Comparison of ENCODE assay signal across 22 cellular contexts in the genomic region with DNA sequence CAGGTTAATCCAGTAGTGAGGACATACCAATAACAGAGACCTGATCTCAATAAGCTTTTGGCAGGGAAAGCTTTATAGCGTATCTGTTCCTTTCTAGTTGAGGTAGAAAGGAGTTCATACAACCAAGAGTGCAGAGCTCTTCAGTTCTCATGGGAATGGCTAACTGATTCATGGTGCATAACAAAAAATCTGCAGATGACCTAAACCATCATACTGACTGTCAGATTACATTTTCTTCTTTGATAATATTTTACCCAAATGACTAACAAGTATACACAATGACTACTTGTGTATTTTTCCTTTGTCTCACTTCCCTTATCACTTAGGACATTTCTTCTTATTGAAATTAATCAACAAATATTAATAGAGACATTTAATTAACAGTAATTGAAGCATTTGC.
A peak's percentile ranks its signal among the peaks of the same experiment; 100 is the strongest.
DNase-seq lines count a peak whose midpoint lies in the region; ATAC-seq and TF ChIP-seq lines count a peak whose summit lies in the region.
"Had no signal": no experiment of that assay in that cellular context is flagged by ENCODE, and none has a peak within 500 bp of the region (broad histone marks: within the 10 kb centered on the region; RNA-seq: fewer than 3 reads in every experiment).

No MANE protein-coding gene starts in this region.

- TF ChIP-seq CTCF in fibroblast of the aortic adventitia (IDR thresholded peaks at IDR 0.05; ENCODE audit: insufficient read depth, low read length) (no peak), WTC11 (IDR thresholded peaks at IDR 0.05) (no peak)

- peaks cover 51% of the 10 kb centered on the region for H3K4me1 ChIP-seq in ACC112 (ENCODE audit: control insufficient read depth, insufficient read depth, low read length, unreplicated experiment)

- no peak overlapping the region for H3K4me3 Mint-ChIP-seq in WTC11
- H3K4me3 Mint-ChIP-seq: activated naive CD4-positive, alpha-beta T cell treated with anti-CD3 and anti-CD28 coated beads for 36 hours; IgD-negative memory B cell; nephron had no signal

- no peaks in the 10 kb centered on the region for H3K27me3 Mint-ChIP-seq in WTC11 (ENCODE audit: low read depth)
- H3K27me3 Mint-ChIP-seq: IgD-negative memory B cell had no signal

- H3K79me2 ChIP-seq in ACC112 (ENCODE audit: control insufficient read depth, insufficient read depth, low read length, unreplicated experiment) = no peaks in the 10 kb centered on the region

- CTCF ChIA-PET in WTC11 (lab: Charles Lee) = interaction anchor here (1.4 to 1.8 kb wide), 2 partner anchors 38 to 306 kb away, joined by 3 to 11 read pairs; no protein-coding TSS in a partner anchor

- H3K4me1 Mint-ChIP-seq in WTC11 = peaks cover 11% of the 10 kb centered on the region

- no peaks in the 10 kb centered on the region for H3K27me3 ChIP-seq in ACC112 (ENCODE audit: insufficient read depth, low read length)

- H3K4me3 ChIP-seq in ACC112 (ENCODE audit: low read depth, low read length) = peak overlapping the region; percentile 53
- no peak overlapping the region for H3K4me3 ChIP-seq in fibroblast of the aortic adventitia (ENCODE audit: low read depth, low read length)
- H3K4me3 ChIP-seq: coronary artery, smooth muscle cell had no signal

- no peaks in the 10 kb centered on the region for H3K36me3 ChIP-seq in ACC112 (ENCODE audit: insufficient read depth, low read length)

- peaks cover 3% of the 10 kb centered on the region; the same call in 1 of the 2 replicates for H3K9me3 Mint-ChIP-seq in WTC11
- H3K9me3 Mint-ChIP-seq: activated naive CD4-positive, alpha-beta T cell treated with anti-CD3 and anti-CD28 coated beads for 36 hours; HFFc6; nephron had no signal

- H3K27ac Mint-ChIP-seq in WTC11 = no peak overlapping the region
- H3K27ac Mint-ChIP-seq: activated naive CD4-positive, alpha-beta T cell treated with anti-CD3 and anti-CD28 coated beads for 36 hours; HFFc6; IgD-negative memory B cell; nephron; progenitor cell of endocrine pancreas had no signal

- DNase-seq in RKO (ENCODE audit: low spot score) = peak; percentile 15
- DNase-seq in fibroblast of the aortic adventitia (ENCODE audit: low read depth) = peak; percentile 57
- DNase-seq in NCI-H1417 treated with DMSO at 0.1 percent for 48 hours (lab: John Stamatoyannopoulos, UW) = no peak
- DNase-seq in SW480 (ENCODE audit: low spot score) = no peak
- DNase-seq in WTC11 (ENCODE audit: low spot score) = no peak
- DNase-seq: 8988T; activated CD4-positive, alpha-beta T cell treated with anti-CD3 and anti-CD28 coated beads, Interleukin-2, amount 50 U/mL, for 1 hour; activated naive CD4-positive, alpha-beta T cell treated with anti-CD3 and anti-CD28 coated beads for 36 hours; activated T-cell treated with anti-CD3 and anti-CD28 coated beads for 4 hours; glutamatergic neuron; HFFc6; mesendoderm; NCI-H69 had no signal

- H3K36me3 Mint-ChIP-seq in WTC11 = no peaks in the 10 kb centered on the region
- H3K36me3 Mint-ChIP-seq: IgD-negative memory B cell had no signal

- ATAC-seq in HG02885 (IDR thresholded peaks at IDR 0.05; ENCODE audit: poor library complexity, unreplicated experiment) (peak; percentile 41), GM21619 (IDR thresholded peaks at IDR 0.05; ENCODE audit: unreplicated experiment) (no peak), WTC11 (no peak)

- POLR2A ChIA-PET in WTC11 (lab: Charles Lee) = no interaction called here

- peak overlapping the region; percentile 68 for H2AFZ ChIP-seq in ACC112 (ENCODE audit: low read length, unreplicated experiment)

- H3K27ac ChIP-seq in ACC112 (ENCODE audit: low read depth, low read length) = peak overlapping the region; percentile 97
- H3K27ac ChIP-seq: C4-2B, coronary artery had no signal

TF ChIP-seq in WTC11, 78 proteins besides CTCF, POLR2A, EP300 and RAD21:
- TF ChIP-seq ZBTB21 (CRISPR knock-in tag; IDR thresholded peaks at IDR 0.05; ENCODE audit: borderline replicate concordance) (no peak), CREM (CRISPR knock-in tag; IDR thresholded peaks at IDR 0.05) (no peak)

Comparison
In these comparisons a context has a peak if more than half of its experiments do, and no peak if none do; other contexts are left out.
1. DNase-seq: peak in RKO (single experiment) and fibroblast of the aortic adventitia (single experiment); none in NCI-H1417 treated with DMSO at 0.1 percent for 48 hours (single experiment), SW480 (single experiment) and WTC11 (single experiment).